In the genomic region with DNA sequence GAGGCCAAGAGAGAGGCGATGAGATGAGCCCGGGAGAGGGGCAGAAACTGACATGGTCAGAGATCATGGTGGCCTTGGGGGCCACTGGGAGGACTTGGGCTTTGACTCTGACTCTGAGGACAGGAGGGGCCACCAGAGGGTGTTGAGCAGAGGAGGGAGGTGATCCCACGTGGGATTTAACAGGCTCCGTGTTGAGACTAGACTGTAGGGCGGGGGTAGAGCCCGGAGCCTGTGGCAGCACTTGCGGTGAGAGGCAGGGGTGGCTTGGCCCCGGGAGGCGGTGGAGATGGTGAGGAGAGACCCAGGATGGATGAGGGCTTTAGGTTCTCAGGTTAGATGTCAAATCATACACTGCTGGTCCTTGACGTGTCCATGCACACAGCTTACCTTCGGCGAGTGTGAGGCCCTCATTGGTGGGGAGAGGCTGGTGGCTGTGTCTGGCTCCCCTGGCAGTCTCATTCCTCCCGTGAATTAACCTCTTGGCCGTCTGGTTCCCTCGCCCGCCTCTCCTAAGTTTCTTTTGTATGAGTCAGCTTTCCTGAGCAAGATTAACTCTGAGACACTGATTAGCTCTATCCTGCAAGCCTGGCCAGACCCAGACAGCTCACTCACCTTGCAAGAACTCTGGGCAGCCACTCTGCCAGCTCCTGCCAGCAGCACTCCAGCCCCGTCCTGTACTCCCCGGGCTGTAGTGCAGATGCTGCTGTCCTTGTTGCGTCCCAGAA, we compare ENCODE assay signal across 12 cellular contexts. TPM values are rescaled to one million over a fixed set of nuclear protein-coding genes. Genes with fewer than 3 reads are reported as not detected.
A peak's percentile ranks its signal among the peaks of the same experiment; 100 is the strongest.
DNase-seq lines count a peak whose midpoint lies in the region.
"Had no signal": no experiment of that assay in that cellular context is flagged by ENCODE, and none has a peak within 500 bp of the region (broad histone marks: within the 10 kb centered on the region; RNA-seq: fewer than 3 reads in every experiment).

No MANE protein-coding gene starts in this region.

- DNase-seq in GM04504 (ENCODE audit: low read depth) (peak; percentile 24), SJCRH30 (peak; percentile 4 to 7), fibroblast of gingiva (ENCODE audit: low read depth) (peak; percentile 44), pulmonary artery endothelial cell (ENCODE audit: low read depth, low spot score) (peak; percentile 83), inferior parietal cortex (ENCODE audit: extremely low spot score) (no peak), globus pallidus (ENCODE audit: low spot score) (no peak), NCI-H524 treated with DMSO at 0.1 percent for 48 hours (lab: John Stamatoyannopoulos, UW) (no peak), COLO829 (ENCODE audit: low spot score) (no peak)
- DNase-seq: activated CD4-positive, alpha-beta T cell treated with anti-CD3 and anti-CD28 coated beads, Interleukin-2, amount 50 U/mL, for 4 hours; NCI-H1105 treated with DMSO at 0.1 percent for 48 hours; stimulated activated CD8-positive, alpha-beta memory T cell treated with anti-CD3 and anti-CD28 coated beads, Interleukin-4, amount 100 ng/mL, for 48 hours had no signal

- H3K4me3 ChIP-seq in SJCRH30: no peak overlapping the region
- H3K4me3 ChIP-seq: prostate gland had no signal

- H3K27ac ChIP-seq in SJCRH30: no peak overlapping the region
- H3K27ac ChIP-seq: prostate gland had no signal

- no peaks in the 10 kb centered on the region for H3K9me3 ChIP-seq in SJCRH30 (replicated peaks)
- H3K9me3 ChIP-seq: prostate gland had no signal

- H3K4me1 ChIP-seq in SJCRH30: no peaks in the 10 kb centered on the region
- H3K4me1 ChIP-seq: prostate gland had no signal

- H3K36me3 ChIP-seq in SJCRH30: peaks cover 2% of the 10 kb centered on the region; the same call in 1 of the 2 replicates
- H3K36me3 ChIP-seq: prostate gland had no signal

- no peaks in the 10 kb centered on the region for H3K27me3 ChIP-seq in SJCRH30

RNA-seq across cellular contexts. Expression of gene VPS35L, which starts 39.7 kb away (rescaled TPM):
- total RNA-seq in SJCRH30 (2014; rRNA removed; shearing (Covaris generic)): 18.8 and 20.8 TPM in 2 replicates
- total RNA-seq in pulmonary artery endothelial cell: 30.5 and 34.3 TPM in 2 replicates

Comparison
In these comparisons a context has a peak if more than half of its experiments do, and no peak if none do; other contexts are left out.
1. DNase-seq: peak in GM04504 (single experiment), SJCRH30 (2 of 2), fibroblast of gingiva (single experiment) and pulmonary artery endothelial cell (single experiment); none in inferior parietal cortex (single experiment), globus pallidus (single experiment), NCI-H524 treated with DMSO at 0.1 percent for 48 hours (single experiment) and COLO829 (single experiment).